13 cellular contexts compared by ENCODE assay signal in genomic region chr15:80978685-80979084, GRCh38. TPM values are rescaled to one million over a fixed set of nuclear protein-coding genes. Genes with fewer than 3 reads are reported as not detected.
DNase-seq lines count a peak whose midpoint lies in the region; ATAC-seq, FAIRE-seq and TF ChIP-seq lines count a peak whose summit lies in the region.
"Had no signal": no experiment of that assay in that cellular context is flagged by ENCODE, and none has a peak within 500 bp of the region (broad histone marks: within the 10 kb centered on the region; RNA-seq: fewer than 3 reads in every experiment).

No MANE protein-coding gene starts in this region.

- no peak for ATAC-seq in central memory CD8-positive, alpha-beta T cell (replicated peaks; ENCODE audit: extremely low read depth, poor library complexity, severe bottlenecking)
- ATAC-seq: right cardiac atrium had no signal

- no peak overlapping the region for H3K4me3 Mint-ChIP-seq in activated T-cell treated with anti-CD3 and anti-CD28 coated beads, Interleukin-2, amount 50 U/mL, for 24 hours
- no peak overlapping the region for H3K4me3 Mint-ChIP-seq in central memory CD8-positive, alpha-beta T cell

- H3K9me3 ChIP-seq in OCI-LY7 (ENCODE audit: low read length) (no peaks in the 10 kb centered on the region), small intestine (ENCODE audit: control insufficient read depth, low read depth) (no peaks in the 10 kb centered on the region)
- H3K9me3 ChIP-seq: MG63, thoracic aorta had no signal

- H3K4me2 ChIP-seq in OCI-LY7 (ENCODE audit: low read length): peak overlapping the region; percentile 47

- H3K79me2 ChIP-seq in OCI-LY7 (ENCODE audit: insufficient read depth, low read depth, low read length): peaks cover 16% of the 10 kb centered on the region; the same call in 1 of the 2 replicates

- no peak for DNase-seq in activated T-cell treated with anti-CD3 and anti-CD28 coated beads, Interleukin-2, amount 50 U/mL, for 24 hours
- DNase-seq in activated T-cell treated with anti-CD3 and anti-CD28 coated beads, Interleukin-2, amount 50 U/mL, for 48 hours: no peak
- no peak for DNase-seq in OCI-LY7 (ENCODE audit: low spot score)
- no peak for DNase-seq in central memory CD8-positive, alpha-beta T cell (ENCODE audit: low spot score in 2 of 2)
- peak; percentile 13 for DNase-seq in small intestine
- no peak for DNase-seq in NCI-H128 (lab: John Stamatoyannopoulos, UW; ENCODE audit: unreplicated experiment)
- DNase-seq in SW480 (ENCODE audit: low spot score): no peak
- no peak for DNase-seq in UCSD-AML1 (lab: John Stamatoyannopoulos, UW; ENCODE audit: unreplicated experiment)
- DNase-seq: brain microvascular endothelial cell, MG63, NCI-H524, right cardiac atrium had no signal

- BruUV-seq in OCI-LY7 (replicated peaks; lab: Mats Ljungman, UMichigan): TSS peak; percentile 64

- POLR2A ChIA-PET in OCI-LY7 (lab: Charles Lee): interaction anchor here (1.6 to 1.8 kb wide), 2 partner anchors 10 to 22 kb away, joined by 5 to 10 read pairs; partner anchors contain the start of gene TLNRD1

- intact Hi-C loops in OCI-LY7 (cut with micrococcal nuclease; ENCODE audit: unreplicated experiment): loop anchor here (1.0 kb wide), 1 partner anchor 11 kb away; the partner anchor contains the start of gene MESD

- no peaks in the 10 kb centered on the region for H3K27me3 ChIP-seq in small intestine (ENCODE audit: control insufficient read depth in 2 of 2, insufficient read depth in 2 of 2, low read length in 2 of 2)
- H3K27me3 ChIP-seq: brain microvascular endothelial cell, MG63 had no signal

- peak overlapping the region; percentile 61 for H3K27ac ChIP-seq in OCI-LY7 (ENCODE audit: low read depth, low read length, poor library complexity, severe bottlenecking)
- no peak overlapping the region for H3K27ac ChIP-seq in small intestine (ENCODE audit: low read depth in 1 of 2, low read length in 1 of 2)
- H3K27ac ChIP-seq: brain microvascular endothelial cell had no signal

- no peak overlapping the region for H2AFZ ChIP-seq in OCI-LY7 (ENCODE audit: low read length)

- H3K27ac Mint-ChIP-seq in activated T-cell treated with anti-CD3 and anti-CD28 coated beads, Interleukin-2, amount 50 U/mL, for 24 hours: peak overlapping the region; percentile 88
- peak overlapping the region; percentile 54 for H3K27ac Mint-ChIP-seq in central memory CD8-positive, alpha-beta T cell (ENCODE audit: low read depth)

- WGBS in small intestine, 3 donors: 96 to 98% (median 97%) methylated on average over 1 of the region's 1 CpG

- CTCF ChIA-PET in OCI-LY7 (lab: Charles Lee; ENCODE audit: unreplicated experiment): interaction anchor here (0.7 to 1.2 kb wide), 2 partner anchors 23 to 287 kb away, joined by 4 read pairs; no protein-coding TSS in a partner anchor

- H3K9me3 Mint-ChIP-seq in activated T-cell treated with anti-CD3 and anti-CD28 coated beads, Interleukin-2, amount 50 U/mL, for 24 hours: no peaks in the 10 kb centered on the region
- no peaks in the 10 kb centered on the region for H3K9me3 Mint-ChIP-seq in central memory CD8-positive, alpha-beta T cell

- peaks cover 16% of the 10 kb centered on the region for H4K20me1 ChIP-seq in OCI-LY7 (ENCODE audit: insufficient read depth, low read length)

- no peaks in the 10 kb centered on the region for H3K9me2 ChIP-seq in OCI-LY7 (ENCODE audit: insufficient read depth, low read length)

- TF ChIP-seq CTCF in OCI-LY7 (conservative IDR thresholded peaks at IDR 0.05; ENCODE audit: low read length): no peak

- H3K36me3 ChIP-seq in OCI-LY7 (ENCODE audit: insufficient read depth, low read length) (peaks cover 59% of the 10 kb centered on the region), small intestine (ENCODE audit: control insufficient read depth in 2 of 2, insufficient read depth in 2 of 2, low read length in 2 of 2) (peaks cover 8 to 9% of the 10 kb centered on the region in 2 donors)
- H3K36me3 ChIP-seq: thoracic aorta had no signal

- H3K4me3 ChIP-seq in OCI-LY7 (ENCODE audit: low read depth, low read length, poor library complexity, severe bottlenecking): no peak overlapping the region
- H3K4me3 ChIP-seq in small intestine (ENCODE audit: low read depth in 1 of 2, low read length in 2 of 2): no peak overlapping the region
- H3K4me3 ChIP-seq: MG63, thoracic aorta had no signal

- H3K4me1 Mint-ChIP-seq in activated T-cell treated with anti-CD3 and anti-CD28 coated beads, Interleukin-2, amount 50 U/mL, for 24 hours (ENCODE audit: low read depth): peaks cover 68% of the 10 kb centered on the region
- peaks cover 52% of the 10 kb centered on the region for H3K4me1 Mint-ChIP-seq in central memory CD8-positive, alpha-beta T cell

- peaks cover 81% of the 10 kb centered on the region for H3K36me3 Mint-ChIP-seq in activated T-cell treated with anti-CD3 and anti-CD28 coated beads, Interleukin-2, amount 50 U/mL, for 24 hours (ENCODE audit: low read depth)
- peaks cover 39% of the 10 kb centered on the region for H3K36me3 Mint-ChIP-seq in central memory CD8-positive, alpha-beta T cell (ENCODE audit: insufficient read depth)

- H3K27me3 Mint-ChIP-seq in activated T-cell treated with anti-CD3 and anti-CD28 coated beads, Interleukin-2, amount 50 U/mL, for 24 hours: no peaks in the 10 kb centered on the region
- H3K27me3 Mint-ChIP-seq in central memory CD8-positive, alpha-beta T cell: no peaks in the 10 kb centered on the region

- peaks cover 29% of the 10 kb centered on the region for H3K4me1 ChIP-seq in OCI-LY7 (ENCODE audit: insufficient read depth, low read length, poor library complexity, severe bottlenecking)
- H3K4me1 ChIP-seq in small intestine (ENCODE audit: control insufficient read depth in 2 of 2, insufficient read depth in 1 of 2, low read depth in 1 of 2, low read length in 1 of 2): no peaks in the 10 kb centered on the region

- no peak for FAIRE-seq in small intestine (lab: Jason Lieb, UNC)

RNA-seq across cellular contexts. Expression of gene MESD, which starts 10.9 kb away (rescaled TPM):
- total RNA-seq in OCI-LY7 (2014; rRNA removed; shearing (Covaris generic)): 14.9 and 17.3 TPM in 2 replicates
- 27.7 and 27.9 TPM in 2 replicates for total RNA-seq in OCI-LY7 (2022)
- polyA plus RNA-seq in small intestine: 10 to 100 TPM in 1 of 3 donors, 1 to 10 TPM in 2; 4.7 to 20.7 (median 6.5) TPM

RNA-seq across cellular contexts. Expression of gene TLNRD1, which starts 22.0 kb away (rescaled TPM):
- total RNA-seq in OCI-LY7 (2014; rRNA removed; shearing (Covaris generic)): 17.0 and 19.9 TPM in 2 replicates
- 17.4 and 17.5 TPM in 2 replicates for total RNA-seq in OCI-LY7 (2022)
- 10 to 100 TPM in 1 of 3 donors, 1 to 10 TPM in 2; 4.9 to 11.9 (median 6.8) TPM for polyA plus RNA-seq in small intestine
